Comparison of ENCODE assay signal across 1 cellular context in genomic region chr14:31456841-31457664, GRCh38.
TF ChIP-seq lines count a peak whose summit lies in the region.

DTD2 (minus strand) TSS chr14:31457506; CDS start chr14:31457393, 113 bp downstream.

TF ChIP-seq in HepG2, 621 proteins besides CTCF, POLR2A, EP300 and RAD21 (continued from another document and continues in another):
- peak; percentile 99 for TF ChIP-seq HIVEP1 (CRISPR knock-in tag; IDR thresholded peaks at IDR 0.05)
- peak; percentile 97 for TF ChIP-seq ATF2 (CRISPR knock-in tag; IDR thresholded peaks at IDR 0.05)
- TF ChIP-seq WIZ (CRISPR knock-in tag; IDR thresholded peaks at IDR 0.05) = peak; percentile 98
- peak; percentile 99 for TF ChIP-seq ZNF337 (CRISPR knock-in tag; IDR thresholded peaks at IDR 0.05; ENCODE audit: borderline replicate concordance, low read depth)
- TF ChIP-seq ZBTB37 (CRISPR knock-in tag; IDR thresholded peaks at IDR 0.05) = peak; percentile 84; the same call in 1 of the 2 replicates
- peak; percentile 100 for TF ChIP-seq KDM5B (CRISPR knock-in tag; IDR thresholded peaks at IDR 0.05; ENCODE audit: borderline replicate concordance)
- TF ChIP-seq MTA1 (CRISPR knock-in tag; IDR thresholded peaks at IDR 0.05; ENCODE audit: borderline replicate concordance) = peak; percentile 100
- TF ChIP-seq ELF3 (CRISPR knock-in tag; IDR thresholded peaks at IDR 0.05) = peak; percentile 86
- peak; percentile 100 for TF ChIP-seq ZNF407 (CRISPR knock-in tag; IDR thresholded peaks at IDR 0.05; ENCODE audit: not compliant biosample characterization)
- peak; percentile 99 for TF ChIP-seq ZSCAN29 (CRISPR knock-in tag; conservative IDR thresholded peaks at IDR 0.05)
- TF ChIP-seq ZNF616 (CRISPR knock-in tag; IDR thresholded peaks at IDR 0.05; ENCODE audit: low read depth) = peak; percentile 98
- peak; percentile 100 for TF ChIP-seq ZNF501 (CRISPR knock-in tag; IDR thresholded peaks at IDR 0.05)
- TF ChIP-seq IRF9 (CRISPR knock-in tag; IDR thresholded peaks at IDR 0.05; ENCODE audit: borderline replicate concordance) = peak; percentile 100
- peak; percentile 98 for TF ChIP-seq ZMYM3 (CRISPR knock-in tag; IDR thresholded peaks at IDR 0.05)
- no peak; the same call in 1 of the 2 replicates for TF ChIP-seq NFE2 (CRISPR knock-in tag; IDR thresholded peaks at IDR 0.05)
- TF ChIP-seq STAG1 (CRISPR knock-in tag; IDR thresholded peaks at IDR 0.05) = peak; percentile 37; the same call in 1 of the 2 replicates
- TF ChIP-seq HMG20A (CRISPR knock-in tag; IDR thresholded peaks at IDR 0.05; ENCODE audit: borderline replicate concordance) = no peak; the same call in none of the 2 replicates
- TF ChIP-seq SAFB2 (CRISPR knock-in tag; IDR thresholded peaks at IDR 0.05; ENCODE audit: borderline replicate concordance, low read depth) = peak; percentile 99
- no peak for TF ChIP-seq ATF7 (IDR thresholded peaks at IDR 0.05)
- peak; percentile 98 for TF ChIP-seq ATF7 (CRISPR knock-in tag; IDR thresholded peaks at IDR 0.05)
- TF ChIP-seq ZNF564 (CRISPR knock-in tag; IDR thresholded peaks at IDR 0.05) = peak; percentile 99
- peak; percentile 100 for TF ChIP-seq POGK (CRISPR knock-in tag; conservative IDR thresholded peaks at IDR 0.05)
- peak; percentile 87 for TF ChIP-seq PHF20 (CRISPR knock-in tag; IDR thresholded peaks at IDR 0.05)
- peak; percentile 99 for TF ChIP-seq MZF1 (CRISPR knock-in tag; IDR thresholded peaks at IDR 0.05; ENCODE audit: borderline replicate concordance)
- no peak for TF ChIP-seq ZNF354B (CRISPR knock-in tag; IDR thresholded peaks at IDR 0.05)
- TF ChIP-seq ZMAT3 (CRISPR knock-in tag; conservative IDR thresholded peaks at IDR 0.05) = peak; percentile 99
- peak; percentile 99 for TF ChIP-seq ZNF343 (CRISPR knock-in tag; IDR thresholded peaks at IDR 0.05)
- peak; percentile 100 for TF ChIP-seq ZNF274 (CRISPR knock-in tag; IDR thresholded peaks at IDR 0.05)
- peak; percentile 92 for TF ChIP-seq AGO1 (IDR thresholded peaks at IDR 0.05; ENCODE audit: low read depth, low read length, poor library complexity, severe bottlenecking)
- no peak for TF ChIP-seq ZNF672 (CRISPR knock-in tag; IDR thresholded peaks at IDR 0.05)
- peak; percentile 99 for TF ChIP-seq TIGD3 (CRISPR knock-in tag; IDR thresholded peaks at IDR 0.05; ENCODE audit: borderline replicate concordance)
- peak; percentile 98 for TF ChIP-seq MYNN (CRISPR knock-in tag; IDR thresholded peaks at IDR 0.05; ENCODE audit: low read depth)
- peak; percentile 84 for TF ChIP-seq ZHX2 (IDR thresholded peaks at IDR 0.05; ENCODE audit: low read depth)
- peak; percentile 94 for TF ChIP-seq ZHX2 (CRISPR knock-in tag; IDR thresholded peaks at IDR 0.05; ENCODE audit: borderline replicate concordance)
- TF ChIP-seq TGIF2 (CRISPR knock-in tag; IDR thresholded peaks at IDR 0.05) = peak; percentile 88; the same call in 1 of the 2 replicates
- TF ChIP-seq ARHGAP35 (CRISPR knock-in tag; IDR thresholded peaks at IDR 0.05; ENCODE audit: borderline replicate concordance) = peak; percentile 100
- peak; percentile 68; the same call in 1 of the 2 replicates for TF ChIP-seq ZNF75D (CRISPR knock-in tag; IDR thresholded peaks at IDR 0.05; ENCODE audit: borderline replicate concordance)
- TF ChIP-seq RXRB (CRISPR knock-in tag; IDR thresholded peaks at IDR 0.05; ENCODE audit: borderline replicate concordance) = peak; percentile 93
- no peak for TF ChIP-seq MBD4 (IDR thresholded peaks at IDR 0.05; ENCODE audit: borderline replicate concordance, low read length)
- peak; percentile 98 for TF ChIP-seq ZBTB42 (CRISPR knock-in tag; IDR thresholded peaks at IDR 0.05)
- peak; percentile 100 for TF ChIP-seq KDM3A (CRISPR knock-in tag; IDR thresholded peaks at IDR 0.05; ENCODE audit: low read depth)
- TF ChIP-seq EEA1 (CRISPR knock-in tag; IDR thresholded peaks at IDR 0.05; ENCODE audit: borderline replicate concordance) = peak; percentile 100; the same call in 1 of the 2 replicates
